In the genomic region with DNA sequence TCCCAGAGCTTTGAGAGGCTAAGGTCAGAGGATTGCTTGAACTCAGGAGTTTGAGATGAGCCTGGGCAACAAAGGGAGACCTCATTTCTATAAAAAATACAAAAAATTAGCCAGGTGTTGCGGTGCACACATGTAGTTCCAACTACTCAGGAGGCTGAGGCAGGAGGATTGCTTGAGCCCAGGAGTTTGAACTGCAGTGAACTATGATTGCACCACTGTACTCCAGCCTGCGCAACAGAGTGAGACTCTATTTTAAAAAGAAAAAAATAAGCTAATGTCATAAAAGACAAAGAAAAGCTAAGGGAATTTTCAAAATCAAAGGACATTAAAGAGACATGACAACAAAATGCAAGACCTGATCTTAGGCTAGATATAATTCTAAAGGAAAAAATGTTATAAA, we compare ENCODE assay signal across 30 cellular contexts.
"Had no signal": no experiment of that assay in that cellular context is flagged by ENCODE, and none has a peak within 500 bp of the region (broad histone marks: within the 10 kb centered on the region; RNA-seq: fewer than 3 reads in every experiment).

No MANE protein-coding gene starts in this region.

- H3K4me3 ChIP-seq: gastroesophageal sphincter, heart left ventricle, hepatocyte, left lung, mucosa of descending colon, right lobe of liver, suprapubic skin, transverse colon, upper lobe of right lung, vagina had no signal

- H3K4me1 ChIP-seq: foreskin keratinocyte, gastroesophageal sphincter, heart left ventricle, left lung, parathyroid adenoma, right lobe of liver, suprapubic skin, transverse colon, upper lobe of right lung, vagina had no signal

- H3K4me3 Mint-ChIP-seq: dendritic cell treated with granulocyte-macrophage colony-stimulating factor and Interleukin-4, amounts not matched to agents 40 ng/mL and 50 ng/mL, for 4 days; endodermal cell; mesothelial cell of epicardium; naive B cell; natural killer cell treated with Interleukin-12 subunit alpha and Interleukin-12 subunit beta and Interleukin-15 and Interleukin-18, amount 100 ng/mL, for 72 hours; neural crest cell; stimulated activated naive B cell treated with anti-CD40 and anti-IgM and Interleukin-4, amounts not matched to agents 10 μg/mL and 1 μg/mL and 100 μg/mL, for 72 hours; stimulated activated naive CD8-positive, alpha-beta T cell treated with anti-CD3 and anti-CD28 coated beads, Interleukin-15, Interleukin-2, amounts not matched to agents 100 ng/mL and 50 ng/mL, for 24 hours had no signal

- H3K27me3 Mint-ChIP-seq: dendritic cell treated with granulocyte-macrophage colony-stimulating factor and Interleukin-4, amounts not matched to agents 40 ng/mL and 50 ng/mL, for 4 days; naive B cell; progenitor cell of endocrine pancreas; stimulated activated naive B cell treated with anti-CD40 and anti-IgM and Interleukin-4, amounts not matched to agents 10 μg/mL and 1 μg/mL and 100 μg/mL, for 72 hours; stimulated activated naive CD8-positive, alpha-beta T cell treated with anti-CD3 and anti-CD28 coated beads, Interleukin-15, Interleukin-2, amounts not matched to agents 100 ng/mL and 50 ng/mL, for 24 hours had no signal

- H3K27ac Mint-ChIP-seq: dendritic cell treated with granulocyte-macrophage colony-stimulating factor and Interleukin-4, amounts not matched to agents 40 ng/mL and 50 ng/mL, for 4 days; endodermal cell; mesothelial cell of epicardium; natural killer cell treated with Interleukin-12 subunit alpha and Interleukin-12 subunit beta and Interleukin-15 and Interleukin-18, amount 100 ng/mL, for 72 hours; progenitor cell of endocrine pancreas; stimulated activated naive B cell treated with anti-CD40 and anti-IgM and Interleukin-4, amounts not matched to agents 10 μg/mL and 1 μg/mL and 100 μg/mL, for 72 hours; stimulated activated naive CD8-positive, alpha-beta T cell treated with anti-CD3 and anti-CD28 coated beads, Interleukin-15, Interleukin-2, amounts not matched to agents 100 ng/mL and 50 ng/mL, for 24 hours had no signal

- H3K9ac ChIP-seq: parathyroid adenoma had no signal

- DNase-seq: effector CD8-positive, alpha-beta T cell; endodermal cell; foreskin keratinocyte; heart left ventricle; kidney; left cardiac atrium; left lung; mesenchymal stem cell; mucosa of descending colon; naive B cell; right lobe of liver; small intestine; stimulated activated CD4-positive, alpha-beta T cell treated with anti-CD3 and anti-CD28 coated beads, Interleukin-15, amount 100 ng/mL, for 24 hours; stimulated activated CD4-positive, alpha-beta T cell treated with anti-CD3 and anti-CD28 coated beads, Interleukin-2, amount 100 ng/mL, for 48 hours; stimulated activated naive B cell treated with anti-CD40 and anti-IgM and Interleukin-4, amounts not matched to agents 10 μg/mL and 1 μg/mL and 100 μg/mL, for 72 hours; transverse colon; upper lobe of right lung had no signal

- H3K27ac ChIP-seq: epithelial cell of prostate, foreskin keratinocyte, gastroesophageal sphincter, heart left ventricle, hepatocyte, left lung, neutrophil, parathyroid adenoma, right lobe of liver, suprapubic skin, transverse colon, upper lobe of right lung, vagina had no signal

- H3K36me3 ChIP-seq: gastroesophageal sphincter, heart left ventricle, left lung, neutrophil, right lobe of liver, suprapubic skin, transverse colon, upper lobe of right lung, vagina had no signal

- H3K9me3 Mint-ChIP-seq: dendritic cell treated with granulocyte-macrophage colony-stimulating factor and Interleukin-4, amounts not matched to agents 40 ng/mL and 50 ng/mL, for 4 days; endodermal cell; mesothelial cell of epicardium; natural killer cell treated with Interleukin-12 subunit alpha and Interleukin-12 subunit beta and Interleukin-15 and Interleukin-18, amount 100 ng/mL, for 72 hours; neural crest cell; stimulated activated naive B cell treated with anti-CD40 and anti-IgM and Interleukin-4, amounts not matched to agents 10 μg/mL and 1 μg/mL and 100 μg/mL, for 72 hours had no signal

- H3K4me1 Mint-ChIP-seq: endodermal cell had no signal

- H3K9me3 ChIP-seq: gastroesophageal sphincter, left lung, mucosa of descending colon, neutrophil, right lobe of liver, suprapubic skin, transverse colon, upper lobe of right lung, vagina had no signal

- FAIRE-seq: small intestine had no signal

- H3K27me3 ChIP-seq: foreskin keratinocyte, gastroesophageal sphincter, heart left ventricle, hepatocyte, left lung, neutrophil, right lobe of liver, suprapubic skin, transverse colon, upper lobe of right lung, vagina had no signal

- H3K36me3 Mint-ChIP-seq: mesothelial cell of epicardium; naive B cell; natural killer cell treated with Interleukin-12 subunit alpha and Interleukin-12 subunit beta and Interleukin-15 and Interleukin-18, amount 100 ng/mL, for 72 hours; stimulated activated naive B cell treated with anti-CD40 and anti-IgM and Interleukin-4, amounts not matched to agents 10 μg/mL and 1 μg/mL and 100 μg/mL, for 72 hours had no signal
